ENCODE assay signal across 20 cellular contexts in the genomic region with DNA sequence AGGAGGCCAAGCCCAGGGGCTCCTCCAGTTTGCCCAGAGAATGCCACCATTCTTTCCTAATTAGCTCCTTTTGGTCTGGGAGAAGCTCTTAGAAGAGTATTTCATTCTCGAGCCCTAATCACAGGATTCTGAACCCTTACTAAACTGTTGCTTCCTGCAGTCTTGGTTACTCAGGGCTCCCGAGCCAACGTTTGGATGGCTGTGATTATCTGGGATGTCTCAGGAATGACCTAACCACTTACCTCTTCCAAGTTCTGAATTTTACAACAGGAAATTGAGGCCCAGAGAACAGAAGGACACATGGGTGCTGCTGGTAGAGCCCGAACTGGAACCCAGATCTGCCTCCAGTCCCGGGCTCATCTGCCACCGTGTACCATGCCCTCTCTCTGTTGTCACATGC. TPM values are rescaled to one million over a fixed set of nuclear protein-coding genes. Genes with fewer than 3 reads are reported as not detected.
DNase-seq lines count a peak whose midpoint lies in the region; ATAC-seq and TF ChIP-seq lines count a peak whose summit lies in the region.
"Had no signal": no experiment of that assay in that cellular context is flagged by ENCODE, and none has a peak within 500 bp of the region (broad histone marks: within the 10 kb centered on the region; RNA-seq: fewer than 3 reads in every experiment).

No MANE protein-coding gene starts in this region.

- no peaks in the 10 kb centered on the region for H4K20me1 ChIP-seq in fibroblast of lung (ENCODE audit: control insufficient read depth, extremely low read depth, insufficient read depth, low read length)
- H4K20me1 ChIP-seq in osteoblast (ENCODE audit: insufficient read depth, low read length): no peaks in the 10 kb centered on the region

- no peak for ATAC-seq in activated CD8-positive, alpha-beta memory T cell treated with anti-CD3 and anti-CD28 coated beads, Interleukin-2, amount 10 ng/mL, durations not matched to agents 7 days and 5 days

- H3K27ac ChIP-seq in fibroblast of lung (ENCODE audit: insufficient read depth, low read length) (peak overlapping the region; percentile 4), osteoblast (ENCODE audit: low read depth, low read length) (peak overlapping the region; percentile 26)
- H3K27ac ChIP-seq: cardiac muscle cell, HL-60, KMS-11, tibial artery had no signal

- H3K27me3 ChIP-seq in fibroblast of lung (ENCODE audit: control insufficient read depth, insufficient read depth, low read length) (no peaks in the 10 kb centered on the region), osteoblast (ENCODE audit: insufficient read depth, low read length) (peaks cover 4% of the 10 kb centered on the region)
- H3K27me3 ChIP-seq: cardiac muscle cell, right lobe of liver, tibial artery had no signal

- peaks cover 1% of the 10 kb centered on the region for H3K4me1 Mint-ChIP-seq in activated CD8-positive, alpha-beta memory T cell treated with anti-CD3 and anti-CD28 coated beads, Interleukin-2, amount 10 ng/mL, durations not matched to agents 7 days and 5 days

- H3K4me2 ChIP-seq in fibroblast of lung (ENCODE audit: extremely low read depth, insufficient read depth, low read length) (no peak overlapping the region), osteoblast (ENCODE audit: insufficient read depth, low read length) (no peak overlapping the region)
- H3K4me2 ChIP-seq: KMS-11 had no signal

- H3K9me3 ChIP-seq in fibroblast of lung (ENCODE audit: control insufficient read depth, insufficient read depth, low read depth, low read length) (no peaks in the 10 kb centered on the region), osteoblast (ENCODE audit: low read depth, low read length) (no peaks in the 10 kb centered on the region)
- H3K9me3 ChIP-seq: right lobe of liver, tibial artery had no signal

- H3K36me3 ChIP-seq in fibroblast of lung (ENCODE audit: control insufficient read depth, insufficient read depth, low read length) (no peaks in the 10 kb centered on the region), osteoblast (ENCODE audit: insufficient read depth, low read length) (no peaks in the 10 kb centered on the region)
- H3K36me3 ChIP-seq: cardiac muscle cell, right lobe of liver, tibial artery had no signal

- H2AFZ ChIP-seq in fibroblast of lung (ENCODE audit: low read length): no peak overlapping the region
- no peak overlapping the region for H2AFZ ChIP-seq in osteoblast (ENCODE audit: low read length)

- H3K4me3 ChIP-seq in AG09309 (ENCODE audit: control insufficient read depth, low read depth, low read length) (no peak overlapping the region), fibroblast of lung (replicated peaks in 1 of 4; ENCODE audit: control extremely low read depth in 1 of 4, insufficient read depth in 1 of 4, low read depth in 3 of 4, low read length in 4 of 4) (no peak overlapping the region), osteoblast (ENCODE audit: insufficient read depth, low read length) (no peak overlapping the region)
- H3K4me3 ChIP-seq: cardiac muscle cell, right lobe of liver, tibial artery had no signal

- H3K4me3 Mint-ChIP-seq in activated CD8-positive, alpha-beta memory T cell treated with anti-CD3 and anti-CD28 coated beads, Interleukin-2, amount 10 ng/mL, durations not matched to agents 7 days and 5 days: no peak overlapping the region
- H3K4me3 Mint-ChIP-seq: activated naive CD4-positive, alpha-beta T cell treated with anti-CD3 and anti-CD28 coated beads, Interleukin-2, amount 10 ng/mL, durations not matched to agents 7 days and 5 days had no signal

- H3K9ac ChIP-seq in fibroblast of lung (ENCODE audit: insufficient read depth, low read length): no peak overlapping the region
- H3K9ac ChIP-seq: KMS-11 had no signal

- TF ChIP-seq CTCF in AG09309 (IDR thresholded peaks at IDR 0.05; ENCODE audit: control insufficient read depth, insufficient read depth, low read depth, low read length, missing control alignments) (no peak), fibroblast of lung (conservative IDR thresholded peaks at IDR 0.05 in 1 of 2, IDR thresholded peaks at IDR 0.05 in 1 of 2; ENCODE audit: low read depth in 1 of 2, low read length in 2 of 2) (no peak), osteoblast (IDR thresholded peaks at IDR 0.05; ENCODE audit: extremely low read depth, low read depth, low read length) (no peak)

- H3K27me3 Mint-ChIP-seq in activated CD8-positive, alpha-beta memory T cell treated with anti-CD3 and anti-CD28 coated beads, Interleukin-2, amount 10 ng/mL, durations not matched to agents 7 days and 5 days: peaks cover 16% of the 10 kb centered on the region

- H3K36me3 Mint-ChIP-seq in activated CD8-positive, alpha-beta memory T cell treated with anti-CD3 and anti-CD28 coated beads, Interleukin-2, amount 10 ng/mL, durations not matched to agents 7 days and 5 days: no peaks in the 10 kb centered on the region
- H3K36me3 Mint-ChIP-seq: activated naive CD4-positive, alpha-beta T cell treated with anti-CD3 and anti-CD28 coated beads, Interleukin-2, amount 10 ng/mL, durations not matched to agents 7 days and 5 days had no signal

- CTCF ChIA-PET in activated CD8-positive, alpha-beta memory T cell treated with anti-CD3 and anti-CD28 coated beads, Interleukin-2, amount 10 ng/mL, durations not matched to agents 7 days and 5 days (lab: Charles Lee): no interaction called here

- H3K27ac Mint-ChIP-seq in activated CD8-positive, alpha-beta memory T cell treated with anti-CD3 and anti-CD28 coated beads, Interleukin-2, amount 10 ng/mL, durations not matched to agents 7 days and 5 days: no peak overlapping the region
- H3K27ac Mint-ChIP-seq: activated naive CD4-positive, alpha-beta T cell treated with anti-CD3 and anti-CD28 coated beads, Interleukin-2, amount 10 ng/mL, durations not matched to agents 7 days and 5 days had no signal

- no peaks in the 10 kb centered on the region for H3K9me3 Mint-ChIP-seq in activated CD8-positive, alpha-beta memory T cell treated with anti-CD3 and anti-CD28 coated beads, Interleukin-2, amount 10 ng/mL, durations not matched to agents 7 days and 5 days (ENCODE audit: low read depth)
- H3K9me3 Mint-ChIP-seq: activated naive CD4-positive, alpha-beta T cell treated with anti-CD3 and anti-CD28 coated beads, Interleukin-2, amount 10 ng/mL, durations not matched to agents 7 days and 5 days had no signal

- DNase-seq in AG09309 (ENCODE audit: low read depth) (peak; percentile 25), M059J (ENCODE audit: low read depth) (peak; percentile 53), fibroblast of lung (ENCODE audit: low read depth in 2 of 2) (peak in 1 of 2 donors; percentile 21), osteoblast (ENCODE audit: insufficient read length, low spot score, missing footprints) (peak; percentile 86), Ammon's horn (ENCODE audit: low spot score) (no peak), KG1 (lab: John Stamatoyannopoulos, UW) (no peak)
- no peak for DNase-seq in activated CD8-positive, alpha-beta memory T cell treated with anti-CD3 and anti-CD28 coated beads, Interleukin-2, amount 10 ng/mL, durations not matched to agents 7 days and 5 days
- no peak for DNase-seq in activated CD4-positive, alpha-beta T cell treated with anti-CD3 and anti-CD28 coated beads, Interleukin-2, amount 50 U/mL, for 4 hours
- DNase-seq: activated CD8-positive, alpha-beta memory T cell treated with anti-CD3 and anti-CD28 coated beads, Interleukin-2, amount 50 U/mL, for 48 hours; activated naive CD4-positive, alpha-beta T cell treated with anti-CD3 and anti-CD28 coated beads, Interleukin-2, amount 10 ng/mL, durations not matched to agents 7 days and 5 days; effector CD8-positive, alpha-beta T cell; NCI-H1417 treated with DMSO at 0.1 percent for 48 hours; NK-92 treated with Interleukin-12 subunit alpha and Interleukin-12 subunit beta, amount 100 ng/mL, for 24 hours; right lobe of liver had no signal

- H3K4me1 ChIP-seq in fibroblast of lung (ENCODE audit: control insufficient read depth, extremely low read depth, insufficient read depth, low read length) (peaks cover 6% of the 10 kb centered on the region), osteoblast (ENCODE audit: insufficient read depth, low read length) (peaks cover 15% of the 10 kb centered on the region)
- H3K4me1 ChIP-seq: right lobe of liver had no signal

- H3K79me2 ChIP-seq in fibroblast of lung (ENCODE audit: control insufficient read depth, insufficient read depth, low read length) (no peaks in the 10 kb centered on the region), osteoblast (ENCODE audit: insufficient read depth, low read length) (no peaks in the 10 kb centered on the region)

RNA-seq across cellular contexts. Expression of gene PNPLA1, which starts 22.2 kb away (rescaled TPM):
- total RNA-seq in M059J (2014; rRNA removed; shearing (Covaris generic)): 0.05 and 0.27 TPM in 2 replicates
- total RNA-seq in fibroblast of lung (not detected in 2 replicates), osteoblast (under 0.01 TPM in 1 of 2 replicates, not detected in the other)
- polyA plus RNA-seq in fibroblast of lung: 0.02 and 0.07 TPM in 2 replicates
- not detected in 2 replicates for polyA plus RNA-seq in fibroblast of lung (2012)
- not detected in 2 replicates for polyA minus RNA-seq in fibroblast of lung (ENCODE audit: low replicate concordance)
- total RNA-seq in activated CD8-positive, alpha-beta memory T cell treated with anti-CD3 and anti-CD28 coated beads, Interleukin-2, amount 10 ng/mL, durations not matched to agents 7 days and 5 days: not detected
- total RNA-seq: cardiac muscle cell; right lobe of liver; Right ventricle myocardium inferior; T-helper 1 cell treated with Interleukin-12 subunit alpha and Interleukin-12 subunit beta and Interleukin-4 antibody, amounts not matched to agents 30 ng/mL and 1 ng/mL, for 36 hours had no signal
- polyA plus RNA-seq: cardiac muscle cell had no signal

RNA-seq across cellular contexts. Expression of gene BRPF3, which starts 51.1 kb away (rescaled TPM):
- 22.2 and 35.1 TPM in 2 replicates for total RNA-seq in M059J (2014; rRNA removed; shearing (Covaris generic))
- total RNA-seq in fibroblast of lung (9.8 and 10.6 TPM in 2 replicates), osteoblast (17.7 and 18.8 TPM in 2 replicates)
- 10.4 and 16.0 TPM in 2 replicates for polyA plus RNA-seq in fibroblast of lung
- polyA plus RNA-seq in fibroblast of lung (2012): 13.5 and 14.7 TPM in 2 replicates
- 55.8 and 61.1 TPM in 2 replicates for polyA minus RNA-seq in fibroblast of lung (ENCODE audit: low replicate concordance)
- 10 to 100 TPM; 13.4 to 14.8 TPM for total RNA-seq in activated CD8-positive, alpha-beta memory T cell treated with anti-CD3 and anti-CD28 coated beads, Interleukin-2, amount 10 ng/mL, durations not matched to agents 7 days and 5 days

Comparison
In these comparisons a context has a peak if more than half of its experiments do, and no peak if none do; other contexts are left out.
1. DNase-seq: peak in AG09309 (single experiment), M059J (single experiment) and osteoblast (single experiment); none in Ammon's horn (single experiment), activated CD8-positive, alpha-beta memory T cell treated with anti-CD3 and anti-CD28 coated beads, Interleukin-2, amount 10 ng/mL, durations not matched to agents 7 days and 5 days (single experiment), KG1 (single experiment) and activated CD4-positive, alpha-beta T cell treated with anti-CD3 and anti-CD28 coated beads, Interleukin-2, amount 50 U/mL, for 4 hours (0 of 2).